Comparison of ENCODE assay signal across 15 cellular contexts in the genomic region with DNA sequence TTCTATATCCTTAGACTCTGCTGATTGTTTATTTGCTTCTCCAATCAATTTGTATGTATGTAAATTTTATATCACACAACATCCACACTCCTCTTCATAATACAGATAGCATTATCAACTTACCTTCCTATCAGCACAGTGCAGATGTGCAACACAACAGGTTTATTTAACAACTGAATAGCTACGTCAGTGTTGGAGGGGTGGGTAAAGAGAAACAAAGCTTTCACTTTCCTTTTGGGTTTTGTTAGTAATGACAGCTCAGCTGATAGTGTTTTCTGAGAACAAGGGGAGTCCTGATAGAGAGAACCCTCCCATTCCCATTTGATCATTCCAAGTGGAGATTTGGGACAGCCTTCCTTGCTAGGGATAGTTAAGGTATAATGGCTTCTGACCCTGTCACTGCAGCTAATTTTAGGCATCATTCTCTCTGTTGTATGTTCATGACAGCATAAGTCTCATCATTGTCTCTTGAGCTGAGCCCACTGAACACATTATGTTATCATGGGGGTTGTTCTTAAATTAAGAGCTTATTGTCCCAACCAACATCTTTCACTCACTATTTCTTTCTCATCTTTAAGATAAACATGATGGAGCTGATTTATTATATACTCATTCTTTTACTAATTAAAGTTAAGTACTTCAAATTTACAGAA.
DNase-seq lines count a peak whose midpoint lies in the region; ATAC-seq and TF ChIP-seq lines count a peak whose summit lies in the region.
"Had no signal": no experiment of that assay in that cellular context is flagged by ENCODE, and none has a peak within 500 bp of the region (broad histone marks: within the 10 kb centered on the region; RNA-seq: fewer than 3 reads in every experiment).

No MANE protein-coding gene starts in this region.

- ATAC-seq in HG03460 (IDR thresholded peaks at IDR 0.05; ENCODE audit: unreplicated experiment) = peak; percentile 82
- peak; percentile 49 for ATAC-seq in mucosa of descending colon
- ATAC-seq: Panc1 had no signal

- H3K9me3 Mint-ChIP-seq in HFFc6 (peaks cover 7% of the 10 kb centered on the region; the same call in 1 of the 2 replicates), mesothelial cell of epicardium (peaks cover 33% of the 10 kb centered on the region)

- H3K36me3 ChIP-seq in mucosa of descending colon (ENCODE audit: low read depth) = no peaks in the 10 kb centered on the region
- H3K36me3 ChIP-seq in left ventricle myocardium inferior = no peaks in the 10 kb centered on the region
- H3K36me3 ChIP-seq: spleen had no signal

- H3K36me3 Mint-ChIP-seq in HFFc6 (ENCODE audit: low read depth) = no peaks in the 10 kb centered on the region
- H3K36me3 Mint-ChIP-seq in mesothelial cell of epicardium = peaks cover 5% of the 10 kb centered on the region
- H3K36me3 Mint-ChIP-seq: activated naive CD4-positive, alpha-beta T cell treated with anti-CD3 and anti-CD28 coated beads, Interleukin-2, amount 50 U/mL, for 24 hours had no signal

- peak; percentile 1 for DNase-seq in NCI-H2029 (lab: John Stamatoyannopoulos, UW)
- no peak for DNase-seq in NCI-H2029 treated with DMSO at 0.1 percent for 48 hours (lab: John Stamatoyannopoulos, UW)
- no peak for DNase-seq in HFFc6
- DNase-seq in mucosa of descending colon = no peak
- no peak for DNase-seq in left ventricle myocardium inferior
- no peak for DNase-seq in mesothelial cell of epicardium (ENCODE audit: low spot score in 2 of 2, unreplicated experiment in 2 of 2)
- no peak for DNase-seq in NCI-H2196 (lab: John Stamatoyannopoulos, UW; ENCODE audit: unreplicated experiment)
- DNase-seq: hippocampal formation; MV-4-11; spleen; stimulated activated naive CD4-positive, alpha-beta T cell had no signal

- no peaks in the 10 kb centered on the region for H3K27me3 ChIP-seq in left ventricle myocardium inferior (ENCODE audit: low read depth)
- H3K27me3 ChIP-seq: spleen had no signal

- no peak overlapping the region for H3K27ac ChIP-seq in left ventricle myocardium inferior (replicated peaks)
- H3K27ac ChIP-seq: 22Rv1 had no signal

- no peaks in the 10 kb centered on the region for H3K4me1 ChIP-seq in mucosa of descending colon (ENCODE audit: low read depth)
- no peaks in the 10 kb centered on the region for H3K4me1 ChIP-seq in left ventricle myocardium inferior
- H3K4me1 ChIP-seq: spleen had no signal

- peaks cover 5% of the 10 kb centered on the region for H3K9me3 ChIP-seq in mucosa of descending colon
- H3K9me3 ChIP-seq in left ventricle myocardium inferior (replicated peaks) = peaks cover 10% of the 10 kb centered on the region

- TF ChIP-seq CTCF in HFFc6 (IDR thresholded peaks at IDR 0.05) (no peak), mucosa of descending colon (IDR thresholded peaks at IDR 0.05) (no peak), left ventricle myocardium inferior (IDR thresholded peaks at IDR 0.05; ENCODE audit: borderline replicate concordance) (no peak), mesothelial cell of epicardium (IDR thresholded peaks at IDR 0.05; ENCODE audit: unreplicated experiment) (no peak)

- H3K4me1 Mint-ChIP-seq in HFFc6 (ENCODE audit: low read depth) = no peaks in the 10 kb centered on the region
- H3K4me1 Mint-ChIP-seq in mesothelial cell of epicardium = no peaks in the 10 kb centered on the region
- H3K4me1 Mint-ChIP-seq: activated naive CD4-positive, alpha-beta T cell treated with anti-CD3 and anti-CD28 coated beads, Interleukin-2, amount 50 U/mL, for 24 hours had no signal

- H3K4me3 Mint-ChIP-seq in HFFc6 = peak overlapping the region; percentile 7; the same call in 1 of the 2 replicates
- H3K4me3 Mint-ChIP-seq in mesothelial cell of epicardium = no peak overlapping the region
- H3K4me3 Mint-ChIP-seq: activated naive CD4-positive, alpha-beta T cell treated with anti-CD3 and anti-CD28 coated beads, Interleukin-2, amount 50 U/mL, for 24 hours had no signal

- no peak overlapping the region for H3K27ac Mint-ChIP-seq in HFFc6
- H3K27ac Mint-ChIP-seq in mesothelial cell of epicardium = no peak overlapping the region
- H3K27ac Mint-ChIP-seq: activated naive CD4-positive, alpha-beta T cell treated with anti-CD3 and anti-CD28 coated beads, Interleukin-2, amount 50 U/mL, for 24 hours had no signal

- H3K27me3 Mint-ChIP-seq in HFFc6 (ENCODE audit: insufficient read depth) (peaks cover 2% of the 10 kb centered on the region), mesothelial cell of epicardium (ENCODE audit: low read depth) (no peaks in the 10 kb centered on the region)

- intact Hi-C loops in mucosa of descending colon (cut with DNase I, micrococcal nuclease) = no loop called here
- intact Hi-C loops in left ventricle myocardium inferior (cut with micrococcal nuclease) = no loop called here

- H3K4me3 ChIP-seq in mucosa of descending colon (no peak overlapping the region), left ventricle myocardium inferior (no peak overlapping the region)
